17 cellular contexts compared by ENCODE assay signal in the genomic region with DNA sequence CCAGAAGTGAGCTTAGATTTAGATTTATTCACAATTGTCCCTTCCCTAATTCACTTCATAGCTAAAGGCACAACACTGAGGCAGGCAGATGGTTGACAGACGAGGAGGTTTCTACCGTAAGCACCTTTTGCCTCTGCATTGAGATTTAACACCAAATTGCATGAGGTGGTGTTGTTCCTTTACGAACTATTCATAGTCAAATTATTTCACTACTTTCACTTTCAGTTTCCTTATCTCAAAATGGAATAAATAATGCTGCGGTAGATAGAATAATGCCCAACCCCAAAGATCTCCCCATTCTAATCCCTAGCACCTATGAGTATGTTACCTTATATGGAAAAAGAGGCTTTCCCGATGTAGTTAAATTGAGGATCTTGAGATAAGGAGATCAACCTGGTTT. TPM values are rescaled to one million over a fixed set of nuclear protein-coding genes. Genes with fewer than 3 reads are reported as not detected.
DNase-seq lines count a peak whose midpoint lies in the region; ATAC-seq, FAIRE-seq and TF ChIP-seq lines count a peak whose summit lies in the region.
"Had no signal": no experiment of that assay in that cellular context is flagged by ENCODE, and none has a peak within 500 bp of the region (broad histone marks: within the 10 kb centered on the region; RNA-seq: fewer than 3 reads in every experiment).

No MANE protein-coding gene starts in this region.

- H3K9ac ChIP-seq in MM.1S (ENCODE audit: low read length) (no peak overlapping the region), GM12878 (ENCODE audit: control insufficient read depth, insufficient read depth, low read length) (no peak overlapping the region)

- intact Hi-C loops in GM12878 (cut with micrococcal nuclease; ENCODE audit: unreplicated experiment), result loop anchor here (10.0 kb wide), 1 partner anchor 173 kb away; no protein-coding TSS in a partner anchor

- no peaks in the 10 kb centered on the region for H3F3A ChIP-seq in MM.1S (ENCODE audit: insufficient read depth, low read length)

- H3K27ac ChIP-seq in MM.1S (ENCODE audit: low read length) (no peak overlapping the region), GM12878 (ENCODE audit: control insufficient read depth, insufficient read depth) (no peak overlapping the region)
- H3K27ac ChIP-seq: thyroid gland had no signal

- no peaks in the 10 kb centered on the region for H3K36me3 ChIP-seq in MM.1S (replicated peaks; ENCODE audit: insufficient read depth, low read length)
- no peaks in the 10 kb centered on the region for H3K36me3 ChIP-seq in GM12878 (ENCODE audit: control insufficient read depth in 2 of 2, insufficient read depth in 2 of 2, low read length in 1 of 2)
- H3K36me3 ChIP-seq: thyroid gland had no signal

- H4K20me1 ChIP-seq in MM.1S (ENCODE audit: insufficient read depth, low read length), result no peaks in the 10 kb centered on the region
- no peaks in the 10 kb centered on the region for H4K20me1 ChIP-seq in GM12878 (ENCODE audit: control insufficient read depth, insufficient read depth)

- TF ChIP-seq CTCF in MM.1S (IDR thresholded peaks at IDR 0.05; ENCODE audit: low read length) (no peak), GM12878 (IDR thresholded peaks at IDR 0.05 in 2 of 3, conservative IDR thresholded peaks at IDR 0.05 in 1 of 3; ENCODE audit: control insufficient read depth in 2 of 3, extremely low read depth in 1 of 3, insufficient read depth in 1 of 3, low read depth in 3 of 3, low read length in 3 of 3) (no peak)

- POLR2A ChIA-PET in GM12878 (lab: Charles Lee), result no interaction called here

- H3K9me3 Mint-ChIP-seq in activated CD8-positive, alpha-beta memory T cell treated with anti-CD3 and anti-CD28 coated beads, Interleukin-2, amount 10 ng/mL, durations not matched to agents 7 days and 5 days (ENCODE audit: low read depth), result no peaks in the 10 kb centered on the region
- H3K9me3 Mint-ChIP-seq in stimulated activated effector memory CD8-positive, alpha-beta T cell treated with anti-CD3 and anti-CD28 coated beads, Interleukin-12 subunit alpha, Interleukin-12 subunit beta, amount 100 ng/mL, for 72 hours, result no peaks in the 10 kb centered on the region

- H3K36me3 Mint-ChIP-seq in activated CD8-positive, alpha-beta memory T cell treated with anti-CD3 and anti-CD28 coated beads, Interleukin-2, amount 10 ng/mL, durations not matched to agents 7 days and 5 days, result no peaks in the 10 kb centered on the region
- H3K36me3 Mint-ChIP-seq in stimulated activated effector memory CD8-positive, alpha-beta T cell treated with anti-CD3 and anti-CD28 coated beads, Interleukin-12 subunit alpha, Interleukin-12 subunit beta, amount 100 ng/mL, for 72 hours, result no peaks in the 10 kb centered on the region

- ATAC-seq in activated CD8-positive, alpha-beta memory T cell treated with anti-CD3 and anti-CD28 coated beads, Interleukin-2, amount 10 ng/mL, durations not matched to agents 7 days and 5 days, result peak; percentile 20
- ATAC-seq in GM12878, result no peak
- ATAC-seq in stimulated activated effector memory CD8-positive, alpha-beta T cell treated with anti-CD3 and anti-CD28 coated beads, Interleukin-12 subunit alpha, Interleukin-12 subunit beta, amount 100 ng/mL, for 72 hours, result no peak

- H3K27me3 ChIP-seq in MM.1S (replicated peaks; ENCODE audit: insufficient read depth, low read length) (no peaks in the 10 kb centered on the region), GM12878 (replicated peaks in 1 of 2; ENCODE audit: control insufficient read depth in 2 of 2, insufficient read depth in 2 of 2, low read length in 1 of 2) (no peaks in the 10 kb centered on the region; a peak in 1 of 4 replicates)
- H3K27me3 ChIP-seq: thyroid gland had no signal

- no TSS peak for BruUV-seq in GM12878 (replicated peaks; lab: Mats Ljungman, UMichigan)

- no peak for TF ChIP-seq EP300 in GM12878 (IDR thresholded peaks at IDR 0.05; ENCODE audit: borderline replicate concordance in 1 of 2, control insufficient read depth in 1 of 2, low read depth in 2 of 2, low read length in 2 of 2)

- H2AFZ ChIP-seq in MM.1S (ENCODE audit: low read length), result no peak overlapping the region
- H2AFZ ChIP-seq in GM12878 (ENCODE audit: control insufficient read depth, low read depth, low read length), result no peak overlapping the region

- peak; percentile 38 for FAIRE-seq in GM12878 (lab: Jason Lieb, UNC)
- FAIRE-seq: astrocyte had no signal

- SMC1A ChIA-PET in GM12878 (lab: Charles Lee; ENCODE audit: uncharacterized antibody, unreplicated experiment), result interaction anchor here (0.9 to 2.5 kb wide), 5 partner anchors 13 to 116 kb away, joined by 3 to 8 read pairs (median 3); no protein-coding TSS in a partner anchor

- CTCF ChIA-PET in activated CD8-positive, alpha-beta memory T cell treated with anti-CD3 and anti-CD28 coated beads, Interleukin-2, amount 10 ng/mL, durations not matched to agents 7 days and 5 days (lab: Charles Lee), result no interaction called here
- CTCF ChIA-PET in GM12878 (lab: Yijun Ruan, JAX), result interaction anchor here (1.1 to 1.3 kb wide), 2 partner anchors 12 to 80 kb away, joined by 3 read pairs; no protein-coding TSS in a partner anchor

- DNase-seq in activated CD8-positive, alpha-beta memory T cell treated with anti-CD3 and anti-CD28 coated beads, Interleukin-2, amount 10 ng/mL, durations not matched to agents 7 days and 5 days, result no peak
- DNase-seq in activated CD8-positive, alpha-beta memory T cell treated with anti-CD3 and anti-CD28 coated beads, Interleukin-2, amount 50 U/mL, for 4 hours, result no peak
- DNase-seq in MM.1S (peak; percentile 42), GM12878 (ENCODE audit: low read depth, low spot score) (no peak), NK-92 (lab: John Stamatoyannopoulos, UW; ENCODE audit: unreplicated experiment) (no peak), cerebellar nuclear complex (lab: John Stamatoyannopoulos, UW) (no peak)
- no peak for DNase-seq in stimulated activated effector memory CD8-positive, alpha-beta T cell treated with anti-CD3 and anti-CD28 coated beads, Interleukin-12 subunit alpha, Interleukin-12 subunit beta, amount 100 ng/mL, for 72 hours (ENCODE audit: low spot score in 2 of 2)
- DNase-seq in stimulated activated CD4-positive, alpha-beta T cell treated with anti-CD3 and anti-CD28 coated beads, Interleukin-2, amount 100 ng/mL, for 48 hours, result no peak
- DNase-seq: activated CD8-positive, alpha-beta memory T cell treated with anti-CD3 and anti-CD28 coated beads, Interleukin-2, amount 50 U/mL, for 48 hours; IMR-90; NCI-H1436; NCI-H524; SIG-M5; thyroid gland had no signal

- TF ChIP-seq RAD21 in GM12878 (IDR thresholded peaks at IDR 0.05; ENCODE audit: insufficient read depth, low read depth, low read length), result no peak

- H3K4me1 ChIP-seq in MM.1S (ENCODE audit: low read length), result peaks cover 8% of the 10 kb centered on the region
- no peaks in the 10 kb centered on the region for H3K4me1 ChIP-seq in GM12878 (ENCODE audit: control insufficient read depth, insufficient read depth, low read length)
- H3K4me1 ChIP-seq: thyroid gland had no signal

- H3K27ac Mint-ChIP-seq in activated CD8-positive, alpha-beta memory T cell treated with anti-CD3 and anti-CD28 coated beads, Interleukin-2, amount 10 ng/mL, durations not matched to agents 7 days and 5 days, result peak overlapping the region; percentile 20
- no peak overlapping the region for H3K27ac Mint-ChIP-seq in stimulated activated effector memory CD8-positive, alpha-beta T cell treated with anti-CD3 and anti-CD28 coated beads, Interleukin-12 subunit alpha, Interleukin-12 subunit beta, amount 100 ng/mL, for 72 hours

- H3K79me2 ChIP-seq in MM.1S (ENCODE audit: low read length) (no peaks in the 10 kb centered on the region), GM12878 (ENCODE audit: control insufficient read depth, insufficient read depth, low read length) (no peaks in the 10 kb centered on the region)

- RAD21 ChIA-PET in GM12878 (lab: Charles Lee; ENCODE audit: unreplicated experiment), result interaction anchor here (1.4 kb wide), 1 partner anchor 29 kb away, joined by 3 read pairs; no protein-coding TSS in a partner anchor

- no peak overlapping the region; the same call in 1 of the 2 replicates for H3K4me3 ChIP-seq in MM.1S (ENCODE audit: low read length)
- no peak overlapping the region for H3K4me3 ChIP-seq in GM12878
- H3K4me3 ChIP-seq: thyroid gland had no signal

- peak overlapping the region; percentile 41; the same call in 1 of the 2 replicates for H3K4me2 ChIP-seq in MM.1S (ENCODE audit: low read depth, low read length)
- no peak overlapping the region for H3K4me2 ChIP-seq in GM12878 (ENCODE audit: control insufficient read depth, insufficient read depth)

- 45% methylated on average over 5 of the region's 5 CpGs for WGBS in GM12878 (ENCODE audit: insufficient coverage, insufficient replicate concordance, low lambda C conversion rate, missing lambda C conversion rate)

- in situ Hi-C loops in GM12878 (cut with MboI), result no loop called here

- TF ChIP-seq POLR2A in GM12878 (IDR thresholded peaks at IDR 0.05; ENCODE audit: low read depth, low read length), result no peak

- H3K4me1 Mint-ChIP-seq in activated CD8-positive, alpha-beta memory T cell treated with anti-CD3 and anti-CD28 coated beads, Interleukin-2, amount 10 ng/mL, durations not matched to agents 7 days and 5 days, result peaks cover 8% of the 10 kb centered on the region
- H3K4me1 Mint-ChIP-seq in stimulated activated effector memory CD8-positive, alpha-beta T cell treated with anti-CD3 and anti-CD28 coated beads, Interleukin-12 subunit alpha, Interleukin-12 subunit beta, amount 100 ng/mL, for 72 hours, result no peaks in the 10 kb centered on the region

- no peaks in the 10 kb centered on the region for H3K27me3 Mint-ChIP-seq in activated CD8-positive, alpha-beta memory T cell treated with anti-CD3 and anti-CD28 coated beads, Interleukin-2, amount 10 ng/mL, durations not matched to agents 7 days and 5 days

- peak overlapping the region; percentile 43 for H3K4me3 Mint-ChIP-seq in activated CD8-positive, alpha-beta memory T cell treated with anti-CD3 and anti-CD28 coated beads, Interleukin-2, amount 10 ng/mL, durations not matched to agents 7 days and 5 days
- H3K4me3 Mint-ChIP-seq in stimulated activated effector memory CD8-positive, alpha-beta T cell treated with anti-CD3 and anti-CD28 coated beads, Interleukin-12 subunit alpha, Interleukin-12 subunit beta, amount 100 ng/mL, for 72 hours, result peak overlapping the region; percentile 9

- H3K9me3 ChIP-seq in MM.1S (replicated peaks; ENCODE audit: insufficient read depth, low read length) (no peaks in the 10 kb centered on the region), GM12878 (replicated peaks; ENCODE audit: control insufficient read depth, insufficient read depth, low read length) (no peaks in the 10 kb centered on the region)
- H3K9me3 ChIP-seq: thyroid gland had no signal

- H3K9me2 ChIP-seq in MM.1S (replicated peaks; ENCODE audit: insufficient read depth, low read length), result no peaks in the 10 kb centered on the region

RNA-seq across cellular contexts. Expression of a gene that starts 58.9 kb away (rescaled TPM):
- total RNA-seq in activated CD8-positive, alpha-beta memory T cell treated with anti-CD3 and anti-CD28 coated beads, Interleukin-2, amount 10 ng/mL, durations not matched to agents 7 days and 5 days, result not detected
- total RNA-seq in GM12878 (2013; cell fraction: nucleolus; rRNA removed), result not detected in 2 replicates
- total RNA-seq in GM12878 (2014; rRNA removed) (0.49 TPM in 1 of 2 replicates, not detected in the other), GM12878 (2014; rRNA removed; fragmentation: Illumina TruSeq; extraction: Trizol) (not detected in 2 replicates), GM12878 (2021) (not detected in 2 replicates)
- polyA plus RNA-seq in GM12878 (2011; ENCODE audit: low read depth), result not detected
- polyA plus RNA-seq in GM12878 (2011; rRNA removed) (19.4 and 30.7 TPM in 2 replicates), GM12878 (2014; fragmentation: Illumina TruSeq; extraction: Trizol) (not detected in 2 replicates), GM12878 (2014; fragmentation: Nextera tagmentation; extraction: Ambion mirVana) (under 1 TPM; 0.11 to 0.26 TPM), GM12878 (2014; rRNA removed) (not detected in 2 replicates), GM12878 (2016; fragmentation: Nextera tagmentation; extraction: Ambion mirVana) (not detected)
- polyA plus RNA-seq in GM12878 (2011; cell fraction: cytosol; rRNA removed), result 2.8 and 3.8 TPM in 2 replicates
- polyA plus RNA-seq in GM12878 (2011; cell fraction: nucleus; rRNA removed), result 9.2 and 10.1 TPM in 2 replicates
- polyA plus RNA-seq in GM12878 (2012), result not detected in 2 replicates
- polyA minus RNA-seq in GM12878 (2011; rRNA and poly(A)+ RNA removed), result 1.7 and 1.9 TPM in 2 replicates
- polyA minus RNA-seq in GM12878 (2011; cell fraction: cytosol; rRNA and poly(A)+ RNA removed), result not detected in 2 replicates
- polyA minus RNA-seq in GM12878 (2011; cell fraction: nucleus; rRNA and poly(A)+ RNA removed), result 0.86 TPM in 1 of 2 replicates, not detected in the other
- total RNA-seq: astrocyte, IMR-90, mesenteric fat pad, osteoblast, thyroid gland had no signal
- polyA plus RNA-seq: IMR-90 had no signal
